In genomic region chr5:180649297-180650039, GRCh38 we compare ENCODE assay signal across 1 cellular context.
TF ChIP-seq lines count a peak whose summit lies in the region.

Gene FLT4, minus strand, starts transcription at chr5:180649600. Its CDS starts 55 bp downstream, at chr5:180649545.

TF ChIP-seq in GM12878, 131 proteins besides CTCF, POLR2A, EP300 and RAD21 (continued from another document):
- TF ChIP-seq NRF1 (conservative IDR thresholded peaks at IDR 0.05; ENCODE audit: low read depth, low read length) (no peak), EED (IDR thresholded peaks at IDR 0.05; ENCODE audit: low read depth) (no peak), PBX3 (IDR thresholded peaks at IDR 0.05; ENCODE audit: insufficient replicate concordance, low read depth, low read length) (no peak), FOXM1 (IDR thresholded peaks at IDR 0.05; ENCODE audit: low read depth, low read length) (no peak), BCL3 (IDR thresholded peaks at IDR 0.05; ENCODE audit: borderline replicate concordance, insufficient read depth, low read depth, low read length, poor library complexity, severe bottlenecking) (no peak), RUNX3 (IDR thresholded peaks at IDR 0.05; ENCODE audit: low read length) (no peak), SUPT20H (IDR thresholded peaks at IDR 0.05; ENCODE audit: borderline replicate concordance, control insufficient read depth, low read depth, low read length) (no peak), CHD1 (IDR thresholded peaks at IDR 0.05; ENCODE audit: low read depth, low read length) (no peak), E2F8 (IDR thresholded peaks at IDR 0.05; ENCODE audit: low read depth, partially characterized antibody) (no peak), MLLT1 (IDR thresholded peaks at IDR 0.05) (no peak)
